9 cellular contexts compared by ENCODE assay signal in the genomic region with DNA sequence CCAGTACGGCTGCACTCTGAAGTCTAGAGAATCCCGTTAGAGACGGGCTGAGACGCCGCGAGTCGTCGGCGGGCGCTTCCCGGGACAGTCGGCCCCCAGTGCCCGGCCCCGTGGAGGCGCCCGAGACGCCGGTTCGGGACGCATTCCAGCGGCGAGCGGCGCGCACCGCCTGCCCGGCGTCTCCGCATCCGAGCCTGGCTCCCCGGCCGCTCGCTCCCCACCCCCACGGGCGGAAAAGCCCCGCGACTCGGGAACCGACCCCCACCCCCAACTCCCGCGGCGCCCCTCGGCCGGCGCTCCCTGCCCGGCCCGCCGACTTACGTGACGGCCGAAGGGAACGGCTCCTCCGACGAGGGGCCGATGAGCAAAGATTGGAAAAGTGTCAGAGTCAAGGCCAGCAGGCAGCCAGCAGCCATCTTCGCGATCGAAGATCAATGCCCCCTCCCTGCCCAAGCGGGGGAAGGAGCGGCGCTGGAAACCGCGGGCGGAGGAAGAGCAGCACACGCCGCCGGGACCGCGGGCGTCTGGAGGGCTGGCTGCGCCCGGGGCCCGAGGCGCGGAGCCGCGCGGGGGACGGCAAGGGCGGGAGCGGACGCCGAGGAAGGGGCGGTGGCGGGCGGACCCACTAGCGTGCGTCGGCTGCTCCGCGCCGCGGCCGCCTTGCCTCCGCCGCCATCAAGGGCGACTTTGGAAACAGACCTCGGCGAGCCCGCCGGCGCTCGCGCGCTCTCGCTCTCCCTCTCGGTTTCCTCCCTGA. TPM values are rescaled to one million over a fixed set of nuclear protein-coding genes. Genes with fewer than 3 reads are reported as not detected.
DNase-seq lines count a peak whose midpoint lies in the region; ATAC-seq and TF ChIP-seq lines count a peak whose summit lies in the region.
"Had no signal": no experiment of that assay in that cellular context is flagged by ENCODE, and none has a peak within 500 bp of the region (broad histone marks: within the 10 kb centered on the region; RNA-seq: fewer than 3 reads in every experiment).

TSS of gene CACNA2D1 (minus strand) at position 734 of the 757 bp plus-strand sequence.

- H3K9me3 ChIP-seq in adrenal gland (replicated peaks in 1 of 3) = no peaks in the 10 kb centered on the region

- peak; percentile 72 to 84 for ATAC-seq in left cardiac atrium
- ATAC-seq in GM21367 (IDR thresholded peaks at IDR 0.05; ENCODE audit: unreplicated experiment) = no peak
- ATAC-seq in HG03571 (IDR thresholded peaks at IDR 0.05; ENCODE audit: unreplicated experiment) = no peak

- H3K36me3 ChIP-seq in adrenal gland (replicated peaks in 1 of 2) = no peaks in the 10 kb centered on the region

- intact Hi-C loops in adrenal gland (cut with DNase I) (loop anchor here in 1 of 2 donors (5.0 kb wide), 1 partner anchor 211 kb away; no protein-coding TSS in a partner anchor), left cardiac atrium (cut with DNase I) (loop anchor here in 1 of 2 donors (5.0 to 10.0 kb wide), 2 partner anchors 68 to 206 kb away; no protein-coding TSS in a partner anchor), posterior cingulate gyrus (cut with DNase I) (loop anchor here (5.0 to 10.0 kb wide), 2 partner anchors 211 to 268 kb away; no protein-coding TSS in a partner anchor)

- H3K27ac ChIP-seq in adrenal gland = peak within 1 kb of the TSS; percentile 85 to 98 (median 90)

- peaks cover 0 to 26% of the 10 kb centered on the region in 2 donors for H3K4me1 ChIP-seq in adrenal gland (replicated peaks in 1 of 2)

- TF ChIP-seq CTCF in adrenal gland (IDR thresholded peaks at IDR 0.05) = no peak

- in situ Hi-C loops in KBM-7 (cut with MboI; ENCODE audit: low pct_unique_long_range_greater_than_20kb, low sequenced_read_pairs) = no loop called here

- 0 to 1% (median 1%) methylated on average over 30 to 107 of the region's 107 CpGs; no CpG with 5 or more reads in 1 of the 4 donors for WGBS in adrenal gland, 4 donors

- DNase-seq in NCI-H82 (lab: John Stamatoyannopoulos, UW) (peak; percentile 82), NCI-H82 treated with DMSO at 0.1 percent for 48 hours (lab: John Stamatoyannopoulos, UW; ENCODE audit: unreplicated experiment) (no peak), KBM-7 (peak; percentile 38), adrenal gland (peak; percentile 38 to 64 (median 50)), left cardiac atrium (peak; percentile 44), posterior cingulate gyrus (peak; percentile 20 to 87 (median 47))

- TF ChIP-seq POLR2A in adrenal gland (IDR thresholded peaks at IDR 0.05) = peak; percentile 28 to 62

- no peaks in the 10 kb centered on the region for H3K27me3 ChIP-seq in adrenal gland

- peak within 1 kb of the TSS; percentile 59 to 95 (median 92) for H3K4me3 ChIP-seq in adrenal gland

RNA-seq across cellular contexts. Expression of gene CACNA2D1, which starts in this region (rescaled TPM):
- 10 to 100 TPM; 18.6 to 60.9 (median 41.2) TPM for total RNA-seq in adrenal gland
- polyA plus RNA-seq in adrenal gland = 10 to 100 TPM; 10.5 to 28.9 (median 12.9) TPM
- total RNA-seq in left cardiac atrium = 10 to 100 TPM; 29.5 to 39.8 TPM
- total RNA-seq: activated naive CD4-positive, alpha-beta T cell treated with anti-CD3 and anti-CD28 coated beads, Interleukin-2, amount 50 U/mL, for 72 hours had no signal

Comparison
In these comparisons a context has a peak if more than half of its experiments do, and no peak if none do; other contexts are left out.
1. ATAC-seq: peak in left cardiac atrium (2 of 2); none in GM21367 (single experiment) and HG03571 (single experiment).